ENCODE assay signal across 28 cellular contexts in genomic region chr10:9018161-9018843, GRCh38.
DNase-seq lines count a peak whose midpoint lies in the region; ATAC-seq and TF ChIP-seq lines count a peak whose summit lies in the region.
"Had no signal": no experiment of that assay in that cellular context is flagged by ENCODE, and none has a peak within 500 bp of the region (broad histone marks: within the 10 kb centered on the region; RNA-seq: fewer than 3 reads in every experiment).

No MANE protein-coding gene starts in this region.

- H3K27me3 ChIP-seq in RWPE2 (ENCODE audit: insufficient read depth, poor library complexity, severe bottlenecking) = no peaks in the 10 kb centered on the region
- H3K27me3 ChIP-seq in effector memory CD4-positive, alpha-beta T cell (replicated peaks; ENCODE audit: control insufficient read depth, insufficient read depth, low read length, poor library complexity, severe bottlenecking) = no peaks in the 10 kb centered on the region
- H3K27me3 ChIP-seq: body of pancreas had no signal

- peaks cover 79% of the 10 kb centered on the region for H3K4me1 Mint-ChIP-seq in stimulated activated naive CD8-positive, alpha-beta T cell treated with anti-CD3 and anti-CD28 coated beads, Interleukin-15, Interleukin-2, amounts not matched to agents 100 ng/mL and 50 ng/mL, for 24 hours (ENCODE audit: low read depth)

- peak overlapping the region; percentile 85 for H3K27ac Mint-ChIP-seq in stimulated activated naive CD8-positive, alpha-beta T cell treated with anti-CD3 and anti-CD28 coated beads, Interleukin-15, Interleukin-2, amounts not matched to agents 100 ng/mL and 50 ng/mL, for 24 hours
- H3K27ac Mint-ChIP-seq: type B pancreatic cell had no signal

- H3K36me3 ChIP-seq in RWPE2 (ENCODE audit: low read depth) = no peaks in the 10 kb centered on the region
- no peaks in the 10 kb centered on the region for H3K36me3 ChIP-seq in effector memory CD4-positive, alpha-beta T cell (ENCODE audit: control insufficient read depth, insufficient read depth, low read length)
- H3K36me3 ChIP-seq: esophagus squamous epithelium, prostate gland had no signal

- DNase-seq in stimulated activated naive CD4-positive, alpha-beta T cell treated with Interleukin-2 at 50 U/mL for 16 hours (lab: John Stamatoyannopoulos, UW) = peak; percentile 6
- DNase-seq in stimulated activated naive CD4-positive, alpha-beta T cell (lab: John Stamatoyannopoulos, UW) = no peak
- DNase-seq in RWPE2 (ENCODE audit: low spot score) = no peak
- no peak for DNase-seq in effector memory CD4-positive, alpha-beta T cell
- no peak for DNase-seq in NCI-H2227 treated with DMSO at 0.1 percent for 48 hours (lab: John Stamatoyannopoulos, UW)
- DNase-seq: activated CD4-positive, CD25-positive, alpha-beta regulatory T cell treated with anti-CD3 and anti-CD28 coated beads, Interleukin-2, amount 50 U/mL, for 72 hours; activated effector memory CD4-positive, alpha-beta T cell treated with anti-CD3 and anti-CD28 coated beads, Interleukin-2, amount 50 U/mL, for 16 hours; body of pancreas; C1 segment of cervical spinal cord; dermis blood vessel endothelial cell; DND-41; esophagus squamous epithelium; Kasumi-1; naive thymus-derived CD4-positive, alpha-beta T cell; NCI-H1417 treated with DMSO at 0.1 percent for 48 hours; NCI-H2029 treated with DMSO at 0.1 percent for 48 hours; NCI-H69; PC-9; SK-N-SH; stimulated activated CD4-positive, alpha-beta T cell treated with anti-CD3 and anti-CD28 coated beads, Interleukin-12 subunit alpha, Interleukin-12 subunit beta, amount 100 ng/mL, for 4 hours; stimulated activated CD4-positive, alpha-beta T cell treated with anti-CD3 and anti-CD28 coated beads, Interleukin-2, amount 100 ng/mL, for 48 hours; substantia nigra had no signal

- H3K27ac ChIP-seq in RWPE2 (ENCODE audit: poor library complexity, severe bottlenecking) = peak overlapping the region; percentile 28
- H3K27ac ChIP-seq in effector memory CD4-positive, alpha-beta T cell (ENCODE audit: insufficient read depth, low read length, poor library complexity, severe bottlenecking) = peak overlapping the region; percentile 64
- H3K27ac ChIP-seq: body of pancreas, esophagus squamous epithelium, PC-9, prostate gland had no signal

- H3K27me3 Mint-ChIP-seq in stimulated activated naive CD8-positive, alpha-beta T cell treated with anti-CD3 and anti-CD28 coated beads, Interleukin-15, Interleukin-2, amounts not matched to agents 100 ng/mL and 50 ng/mL, for 24 hours = no peaks in the 10 kb centered on the region

- no peak for TF ChIP-seq CTCF in RWPE2 (IDR thresholded peaks at IDR 0.05; ENCODE audit: poor library complexity, severe bottlenecking)

- peak overlapping the region; percentile 76 for H3K4me3 Mint-ChIP-seq in stimulated activated naive CD8-positive, alpha-beta T cell treated with anti-CD3 and anti-CD28 coated beads, Interleukin-15, Interleukin-2, amounts not matched to agents 100 ng/mL and 50 ng/mL, for 24 hours
- H3K4me3 Mint-ChIP-seq: type B pancreatic cell had no signal

- peaks cover 20% of the 10 kb centered on the region for H3K36me3 Mint-ChIP-seq in stimulated activated naive CD8-positive, alpha-beta T cell treated with anti-CD3 and anti-CD28 coated beads, Interleukin-15, Interleukin-2, amounts not matched to agents 100 ng/mL and 50 ng/mL, for 24 hours (ENCODE audit: low read depth)
- H3K36me3 Mint-ChIP-seq: naive thymus-derived CD4-positive, alpha-beta T cell; type B pancreatic cell had no signal

- H3K4me1 ChIP-seq in RWPE2 (ENCODE audit: insufficient read depth, poor library complexity, severe bottlenecking) = no peaks in the 10 kb centered on the region
- no peaks in the 10 kb centered on the region for H3K4me1 ChIP-seq in effector memory CD4-positive, alpha-beta T cell (ENCODE audit: control insufficient read depth, insufficient read depth, low read length, poor library complexity, severe bottlenecking)
- H3K4me1 ChIP-seq: body of pancreas, esophagus squamous epithelium, prostate gland had no signal

- H3K9me3 ChIP-seq in RWPE2 (ENCODE audit: severe bottlenecking) = no peaks in the 10 kb centered on the region
- no peaks in the 10 kb centered on the region for H3K9me3 ChIP-seq in effector memory CD4-positive, alpha-beta T cell (ENCODE audit: control insufficient read depth, low read length)
- H3K9me3 ChIP-seq: body of pancreas, esophagus squamous epithelium, prostate gland, SK-N-SH had no signal

- H3K4me3 ChIP-seq in RWPE2 (ENCODE audit: severe bottlenecking) = no peak overlapping the region
- peak overlapping the region; percentile 21 for H3K4me3 ChIP-seq in effector memory CD4-positive, alpha-beta T cell (ENCODE audit: insufficient read depth, low read depth, low read length, poor library complexity, severe bottlenecking)
- H3K4me3 ChIP-seq: body of pancreas, esophagus squamous epithelium, PC-9, prostate gland had no signal

- no peaks in the 10 kb centered on the region for H3K9me3 Mint-ChIP-seq in stimulated activated naive CD8-positive, alpha-beta T cell treated with anti-CD3 and anti-CD28 coated beads, Interleukin-15, Interleukin-2, amounts not matched to agents 100 ng/mL and 50 ng/mL, for 24 hours
- H3K9me3 Mint-ChIP-seq: type B pancreatic cell had no signal

- no peak for ATAC-seq in RWPE2 (ENCODE audit: low read depth)
- no peak for ATAC-seq in HG03432 (IDR thresholded peaks at IDR 0.05; ENCODE audit: unreplicated experiment)
- ATAC-seq: body of pancreas; naive thymus-derived CD4-positive, alpha-beta T cell; Right ventricle myocardium inferior; sciatic nerve had no signal
